Comparison of ENCODE assay signal across 1 cellular context in the genomic region with DNA sequence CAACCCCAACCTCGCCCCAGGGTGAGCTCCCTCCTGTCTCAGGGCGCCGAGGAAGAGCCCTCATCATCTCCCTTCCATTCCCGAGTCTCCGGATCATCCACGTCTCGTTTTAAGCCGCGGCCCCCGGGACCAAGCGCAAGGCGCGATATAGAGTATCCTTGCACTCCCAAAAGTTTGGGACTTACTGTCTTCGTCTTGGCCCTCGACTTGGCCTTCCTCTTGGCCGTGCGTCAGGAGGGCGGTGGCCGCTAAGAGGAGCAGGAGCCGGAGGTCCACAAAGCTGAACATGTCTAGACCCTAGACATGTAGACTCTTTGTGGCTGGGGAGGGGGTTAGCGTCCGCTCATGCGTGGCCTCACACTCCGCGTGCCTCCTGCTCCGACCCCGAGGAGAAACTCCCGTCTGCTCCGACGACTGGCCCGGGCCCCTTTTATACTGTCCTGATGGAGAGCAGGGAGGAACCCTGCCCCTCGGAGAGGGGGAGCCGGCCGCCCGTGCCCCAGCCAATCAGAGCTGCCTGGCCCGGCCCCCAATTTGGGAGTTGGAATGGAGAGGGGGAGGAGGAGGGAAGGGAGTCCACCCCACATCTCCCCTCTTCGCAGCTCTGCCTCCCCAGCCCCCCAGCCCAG.
TF ChIP-seq lines count a peak whose summit lies in the region.

COL1A1 (minus strand) TSS at position 406 of the 629 bp plus-strand sequence; CDS start at position 288, 118 bp downstream.

TF ChIP-seq in liver, 16 proteins besides CTCF, POLR2A, EP300 and RAD21 (continued from another document):
- TF ChIP-seq FOXA1 (IDR thresholded peaks at IDR 0.05): no peak
- TF ChIP-seq, protein P1, sequence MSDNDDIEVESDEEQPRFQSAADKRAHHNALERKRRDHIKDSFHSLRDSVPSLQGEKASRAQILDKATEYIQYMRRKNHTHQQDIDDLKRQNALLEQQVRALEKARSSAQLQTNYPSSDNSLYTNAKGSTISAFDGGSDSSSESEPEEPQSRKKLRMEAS (IDR thresholded peaks at IDR 0.05): no peak
